Comparison of ENCODE assay signal across 13 cellular contexts in the genomic region with DNA sequence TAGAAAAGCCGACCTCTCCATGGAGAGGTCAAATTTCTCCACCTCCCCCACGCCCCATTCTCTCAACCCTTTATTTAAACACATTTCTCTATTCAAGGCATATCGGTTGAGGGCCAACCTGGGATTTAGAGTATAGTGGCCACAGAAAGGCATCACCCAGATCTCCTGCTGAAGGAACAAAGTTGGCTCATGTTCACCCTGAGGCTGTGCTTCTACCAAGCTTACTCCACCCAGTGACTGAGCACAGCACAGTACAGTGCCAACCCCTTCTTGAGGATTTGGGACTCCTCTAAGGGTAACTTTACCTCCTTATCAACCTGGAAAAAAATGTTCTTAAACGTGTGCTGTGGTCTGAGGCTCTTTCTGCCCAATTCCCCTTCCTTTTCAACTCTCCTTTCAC.
DNase-seq lines count a peak whose midpoint lies in the region; TF ChIP-seq lines count a peak whose summit lies in the region.
"Had no signal": no experiment of that assay in that cellular context is flagged by ENCODE, and none has a peak within 500 bp of the region (broad histone marks: within the 10 kb centered on the region; RNA-seq: fewer than 3 reads in every experiment).

No MANE protein-coding gene starts in this region.

- no peak overlapping the region for H3K4me3 ChIP-seq in epithelial cell of esophagus (ENCODE audit: low read length)
- H3K4me3 ChIP-seq: BLaER1, HAP-1 had no signal

- peak overlapping the region; percentile 31; the same call in 1 of the 2 replicates for H3K27ac ChIP-seq in 22Rv1
- H3K27ac ChIP-seq: BLaER1 had no signal

- DNase-seq in epithelial cell of esophagus (ENCODE audit: low read depth) (peak; percentile 79), mesenteric fat pad (ENCODE audit: low spot score) (peak; percentile 24), DMS 273 (lab: John Stamatoyannopoulos, UW; ENCODE audit: unreplicated experiment) (no peak), DMS79 (lab: John Stamatoyannopoulos, UW) (no peak)
- no peak for DNase-seq in activated CD4-positive, alpha-beta T cell treated with anti-CD3 and anti-CD28 coated beads, Interleukin-2, amount 50 U/mL, for 48 hours
- DNase-seq: CD4-positive, alpha-beta T cell; CD8-positive, alpha-beta memory T cell; DMS53; DND-41; GOT3 had no signal

- TF ChIP-seq CTCF in 22Rv1 (IDR thresholded peaks at IDR 0.05) (no peak), epithelial cell of esophagus (IDR thresholded peaks at IDR 0.05; ENCODE audit: insufficient read depth, low read depth, low read length, missing control alignments) (no peak)

Comparison
In these comparisons a context has a peak if more than half of its experiments do, and no peak if none do; other contexts are left out.
1. DNase-seq: peak in epithelial cell of esophagus (single experiment) and mesenteric fat pad (single experiment); none in DMS 273 (single experiment), DMS79 (single experiment) and activated CD4-positive, alpha-beta T cell treated with anti-CD3 and anti-CD28 coated beads, Interleukin-2, amount 50 U/mL, for 48 hours (0 of 2).